ENCODE assay signal across 20 cellular contexts in genomic region chr5:180141068-180141660, GRCh38.
DNase-seq lines count a peak whose midpoint lies in the region; ATAC-seq and TF ChIP-seq lines count a peak whose summit lies in the region.
"Had no signal": no experiment of that assay in that cellular context is flagged by ENCODE, and none has a peak within 500 bp of the region (broad histone marks: within the 10 kb centered on the region; RNA-seq: fewer than 3 reads in every experiment).

No MANE protein-coding gene starts in this region.

- H3K36me3 ChIP-seq in IMR-90 (ENCODE audit: control insufficient read depth, insufficient read depth, low read length): no peaks in the 10 kb centered on the region
- no peaks in the 10 kb centered on the region for H3K36me3 ChIP-seq in neuronal stem cell (replicated peaks in 1 of 2; ENCODE audit: control insufficient read depth in 2 of 2, insufficient read depth in 2 of 2, low read length in 2 of 2)
- no peaks in the 10 kb centered on the region for H3K36me3 ChIP-seq in sigmoid colon

- no TSS peak for BruUV-seq in IMR-90 (replicated peaks; lab: Mats Ljungman, UMichigan)

- H3K27me3 ChIP-seq in IMR-90 (ENCODE audit: control insufficient read depth, insufficient read depth, low read length) (peaks cover 24% of the 10 kb centered on the region; the same call in 1 of the 2 replicates), neuronal stem cell (ENCODE audit: control insufficient read depth in 3 of 3, insufficient read depth in 3 of 3, low read depth in 1 of 3, low read length in 3 of 3) (peaks cover 0 to 9% (median 0%) of the 10 kb centered on the region in 3 experiments), sigmoid colon (peaks cover 0 to 31% (median 0%) of the 10 kb centered on the region in 3 donors)

- H3K14ac ChIP-seq in IMR-90 (replicated peaks; ENCODE audit: low read depth, low read length) (no peak overlapping the region), neuronal stem cell (ENCODE audit: low read length) (no peak overlapping the region)

- H3K4me2 ChIP-seq in IMR-90 (ENCODE audit: low read depth, low read length) (no peak overlapping the region), neuronal stem cell (ENCODE audit: insufficient read depth, low read length, poor library complexity, severe bottlenecking) (no peak overlapping the region)
- H3K4me2 ChIP-seq: PC-9 had no signal

- POLR2A ChIA-PET in IMR-90 (lab: Charles Lee; ENCODE audit: unreplicated experiment): no interaction called here

- no peak overlapping the region for H2AK9ac ChIP-seq in IMR-90 (replicated peaks; ENCODE audit: low read depth, low read length, poor library complexity)

- no peak for TF ChIP-seq RAD21 in IMR-90 (IDR thresholded peaks at IDR 0.05; ENCODE audit: low read length)

- dilution Hi-C loops in IMR-90 (cut with HindIII; ENCODE audit: low sequenced_read_pairs, unreplicated experiment): no loop called here

- CTCF ChIA-PET in IMR-90 (lab: Yijun Ruan, JAX): interaction anchor here (0.7 kb wide), 1 partner anchor 528 kb away, joined by 3 read pairs; no protein-coding TSS in a partner anchor

- H3K4ac ChIP-seq in IMR-90 (ENCODE audit: low read depth, low read length): no peak overlapping the region
- H3K4ac ChIP-seq in neuronal stem cell (ENCODE audit: low read length): no peak overlapping the region

- in situ Hi-C loops in GM13976 (cut with MboI; ENCODE audit: low sequenced_read_pairs, unreplicated experiment) (no loop called here), IMR-90 (cut with MboI; ENCODE audit: low sequenced_read_pairs) (loop anchor here (25.0 kb wide), 1 partner anchor 321 kb away; no protein-coding TSS in a partner anchor)

- intact Hi-C loops in IMR-90 (cut with micrococcal nuclease) (no loop called here), sigmoid colon (cut with DNase I) (no loop called here)

- no peak for TF ChIP-seq EP300 in sigmoid colon (IDR thresholded peaks at IDR 0.05)

- peak overlapping the region; percentile 23 for H2AFZ ChIP-seq in IMR-90 (replicated peaks; ENCODE audit: low read length, poor library complexity)
- H2AFZ ChIP-seq in neuronal stem cell (ENCODE audit: low read length): no peak overlapping the region
- H2AFZ ChIP-seq: PC-9 had no signal

- H4K20me1 ChIP-seq in IMR-90 (ENCODE audit: insufficient read depth, low read length): no peaks in the 10 kb centered on the region

- peak; percentile 5 for DNase-seq in GM13976 (ENCODE audit: low spot score)
- no peak for DNase-seq in IMR-90
- peak; percentile 42 for DNase-seq in islet precursor cell
- no peak for DNase-seq in neuronal stem cell (ENCODE audit: low spot score)
- no peak for DNase-seq in cerebellar cortex (ENCODE audit: low spot score)
- DNase-seq in sigmoid colon: no peak
- DNase-seq: CD4-positive, CD25-positive, alpha-beta regulatory T cell; DMS79; H9; HFFc6; NCI-H1092 treated with DMSO at 0.1 percent for 48 hours; NCI-H1436 treated with DMSO at 0.1 percent for 48 hours; NCI-H1930; NCI-H510A; NCI-H748 treated with DMSO at 0.1 percent for 48 hours; PC-9; SHP77 treated with DMSO at 0.1 percent for 48 hours had no signal

- H3K56ac ChIP-seq in IMR-90 (ENCODE audit: extremely low read depth, insufficient read depth, low read length): no peak overlapping the region

- H3K4me1 ChIP-seq in IMR-90 (ENCODE audit: control insufficient read depth, insufficient read depth, low read length): no peaks in the 10 kb centered on the region
- peaks cover 0 to 17% of the 10 kb centered on the region in 2 donors for H3K4me1 ChIP-seq in neuronal stem cell (ENCODE audit: control insufficient read depth in 2 of 2, insufficient read depth in 1 of 2, low read depth in 1 of 2, low read length in 2 of 2)
- no peaks in the 10 kb centered on the region for H3K4me1 ChIP-seq in sigmoid colon

- H2AK5ac ChIP-seq in IMR-90 (ENCODE audit: low read depth, low read length): no peak overlapping the region
- peak overlapping the region; percentile 53 for H2AK5ac ChIP-seq in neuronal stem cell (ENCODE audit: low read depth, low read length)

- no peak overlapping the region for H4K5ac ChIP-seq in IMR-90 (ENCODE audit: low read depth, low read length)

- H3K18ac ChIP-seq in IMR-90 (ENCODE audit: low read depth, low read length) (no peak overlapping the region), neuronal stem cell (ENCODE audit: low read length) (peak overlapping the region; percentile 31)

- no peak overlapping the region for H4K91ac ChIP-seq in IMR-90 (ENCODE audit: insufficient read depth, low read depth, low read length)
- no peak overlapping the region for H4K91ac ChIP-seq in neuronal stem cell (ENCODE audit: low read depth, low read length, poor library complexity)

- no peak overlapping the region for H3K9ac ChIP-seq in IMR-90 (ENCODE audit: low read depth, low read length)
- H3K9ac ChIP-seq in neuronal stem cell (ENCODE audit: low read depth, low read length, poor library complexity): no peak overlapping the region

- WGBS in IMR-90 (ENCODE audit: extremely low coverage in 2 of 2, insufficient read length in 1 of 2), 2 experiments: 52% methylated on average over 7 of the region's 14 CpGs; no CpG with 5 or more reads in 1 of the 2 experiments
- WGBS in neuronal stem cell (ENCODE audit: extremely low coverage in 2 of 2, insufficient read length in 2 of 2, insufficient replicate concordance in 1 of 2), 2 donors: no CpG with 5 or more reads among the region's 14 CpGs
- 51 to 70% methylated on average over 14 of the region's 14 CpGs for WGBS in sigmoid colon, 2 donors

- H2BK120ac ChIP-seq in IMR-90 (ENCODE audit: low read depth, low read length): no peak overlapping the region
- H2BK120ac ChIP-seq in neuronal stem cell (ENCODE audit: low read depth, low read length): no peak overlapping the region

- H3K79me1 ChIP-seq in IMR-90 (ENCODE audit: low read depth in 1 of 2, low read length in 2 of 2) (no peaks in the 10 kb centered on the region), neuronal stem cell (ENCODE audit: low read depth, low read length) (peaks cover 4% of the 10 kb centered on the region)

- H2BK15ac ChIP-seq in IMR-90 (ENCODE audit: low read depth, low read length) (no peak overlapping the region), neuronal stem cell (ENCODE audit: low read length) (no peak overlapping the region)

- H3K27ac ChIP-seq in IMR-90 (ENCODE audit: insufficient read depth, low read length) (no peak overlapping the region), neuronal stem cell (replicated peaks; ENCODE audit: low read length) (no peak overlapping the region), sigmoid colon (no peak overlapping the region)
- H3K27ac ChIP-seq: PC-9, RWPE1 had no signal

- no peak overlapping the region for H4K8ac ChIP-seq in IMR-90 (ENCODE audit: low read depth in 2 of 2, low read length in 2 of 2)
- H4K8ac ChIP-seq in neuronal stem cell (ENCODE audit: low read depth, low read length): peak overlapping the region; percentile 87

- ATAC-seq in IMR-90 (ENCODE audit: low read depth) (no peak), HG03378 (IDR thresholded peaks at IDR 0.05; ENCODE audit: unreplicated experiment) (no peak)
- ATAC-seq: K562 had no signal

- no peak overlapping the region for H3K4me3 ChIP-seq in IMR-90 (ENCODE audit: insufficient read depth, low read depth, low read length)
- no peak overlapping the region for H3K4me3 ChIP-seq in neuronal stem cell (ENCODE audit: low read length in 2 of 2)
- H3K4me3 ChIP-seq in sigmoid colon: no peak overlapping the region
- H3K4me3 ChIP-seq: K562, PC-9 had no signal

- H3K9me3 ChIP-seq in IMR-90 (ENCODE audit: control insufficient read depth, insufficient read depth, low read length) (no peaks in the 10 kb centered on the region; the same call in 1 of the 2 replicates), neuronal stem cell (replicated peaks in 1 of 2; ENCODE audit: control insufficient read depth in 2 of 2, insufficient read depth in 1 of 2, low read depth in 1 of 2, low read length in 2 of 2) (peaks cover 3 to 6% of the 10 kb centered on the region in 2 donors), sigmoid colon (peaks cover 0 to 3% (median 0%) of the 10 kb centered on the region in 4 donors)

- no peak overlapping the region for H2BK12ac ChIP-seq in neuronal stem cell (ENCODE audit: low read length)

- H2BK5ac ChIP-seq in IMR-90 (ENCODE audit: low read depth, low read length, poor library complexity, severe bottlenecking) (no peak overlapping the region), neuronal stem cell (ENCODE audit: low read length) (no peak overlapping the region)

- H3K23ac ChIP-seq in IMR-90 (ENCODE audit: low read depth, low read length): no peak overlapping the region
- H3K23ac ChIP-seq in neuronal stem cell (ENCODE audit: low read depth, low read length, poor library complexity): peak overlapping the region; percentile 56

- TF ChIP-seq CTCF in GM13976 (IDR thresholded peaks at IDR 0.05; ENCODE audit: borderline replicate concordance, control extremely low read depth, extremely low read depth, insufficient read depth, missing control alignments) (no peak), IMR-90 (conservative IDR thresholded peaks at IDR 0.05; ENCODE audit: low read depth, low read length) (no peak), sigmoid colon (IDR thresholded peaks at IDR 0.05) (no peak)

- H3K9me1 ChIP-seq in IMR-90 (ENCODE audit: insufficient read depth, low read length): no peaks in the 10 kb centered on the region

- TF ChIP-seq POLR2A in IMR-90 (IDR thresholded peaks at IDR 0.05; ENCODE audit: low read depth, low read length) (no peak), sigmoid colon (IDR thresholded peaks at IDR 0.05) (no peak)

- H2BK20ac ChIP-seq in IMR-90 (ENCODE audit: low read depth, low read length): no peak overlapping the region

TF ChIP-seq in IMR-90, 13 proteins besides CTCF, POLR2A, EP300 and RAD21:
- no peak for TF ChIP-seq FOS (IDR thresholded peaks at IDR 0.05; ENCODE audit: low read depth, low read length)
- TF ChIP-seq BHLHE40 (IDR thresholded peaks at IDR 0.05; ENCODE audit: low read depth, low read length): no peak
- no peak for TF ChIP-seq MAFK (IDR thresholded peaks at IDR 0.05; ENCODE audit: low read depth, low read length)
- no peak for TF ChIP-seq SMC3 (IDR thresholded peaks at IDR 0.05; ENCODE audit: low read depth, low read length)
- no peak for TF ChIP-seq CEBPB (IDR thresholded peaks at IDR 0.05; ENCODE audit: low read depth, low read length)
- TF ChIP-seq RFX5 (IDR thresholded peaks at IDR 0.05; ENCODE audit: low read depth, low read length): no peak
- TF ChIP-seq, protein P1, sequence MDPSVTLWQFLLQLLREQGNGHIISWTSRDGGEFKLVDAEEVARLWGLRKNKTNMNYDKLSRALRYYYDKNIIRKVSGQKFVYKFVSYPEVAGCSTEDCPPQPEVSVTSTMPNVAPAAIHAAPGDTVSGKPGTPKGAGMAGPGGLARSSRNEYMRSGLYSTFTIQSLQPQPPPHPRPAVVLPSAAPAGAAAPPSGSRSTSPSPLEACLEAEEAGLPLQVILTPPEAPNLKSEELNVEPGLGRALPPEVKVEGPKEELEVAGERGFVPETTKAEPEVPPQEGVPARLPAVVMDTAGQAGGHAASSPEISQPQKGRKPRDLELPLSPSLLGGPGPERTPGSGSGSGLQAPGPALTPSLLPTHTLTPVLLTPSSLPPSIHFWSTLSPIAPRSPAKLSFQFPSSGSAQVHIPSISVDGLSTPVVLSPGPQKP (IDR thresholded peaks at IDR 0.05; ENCODE audit: borderline replicate concordance, low read depth, low read length): no peak

Comparison
In these comparisons a context has a peak if more than half of its experiments do, and no peak if none do; other contexts are left out.
1. DNase-seq: peak in GM13976 (single experiment) and islet precursor cell (single experiment); none in IMR-90 (single experiment), neuronal stem cell (single experiment), cerebellar cortex (single experiment) and sigmoid colon (single experiment).